ENCODE assay signal across 8 cellular contexts in the genomic region with DNA sequence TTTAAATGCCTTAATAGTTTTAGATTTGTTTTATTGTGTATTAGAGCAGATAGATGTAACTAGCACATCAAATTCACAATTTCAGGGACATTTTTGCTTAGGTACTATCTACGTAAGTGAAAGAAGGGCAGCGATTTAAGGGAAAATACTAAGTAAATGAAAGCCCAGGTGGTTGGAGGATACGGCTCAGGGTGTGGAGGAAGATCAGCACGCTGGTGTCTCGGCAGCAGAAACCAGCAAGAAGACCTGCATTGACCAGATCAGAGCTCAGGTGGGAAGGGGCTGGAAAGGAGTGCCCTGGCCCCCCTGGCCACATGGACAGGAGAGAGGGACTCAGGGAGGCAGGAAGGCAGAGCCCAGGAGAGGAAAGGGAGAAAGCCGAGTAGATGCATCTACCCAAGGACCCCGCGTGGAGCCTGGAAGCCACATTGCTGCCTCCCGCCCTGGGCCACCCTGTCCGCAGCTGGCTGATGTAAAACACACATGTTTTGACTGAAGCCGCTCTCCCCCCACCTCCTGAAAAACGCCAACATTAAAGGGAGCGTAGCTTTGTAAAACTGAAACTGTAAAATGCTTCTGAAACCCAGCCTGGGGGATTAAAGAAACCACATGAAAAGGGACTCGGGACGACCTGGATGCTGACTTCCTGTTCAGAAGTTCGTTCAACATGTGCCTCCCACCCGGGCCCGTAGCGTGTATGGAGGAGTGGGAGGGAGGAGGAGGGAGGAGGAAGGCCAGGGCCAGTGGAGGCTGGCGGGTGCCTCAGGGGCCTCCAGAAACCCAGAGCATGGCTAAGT.
DNase-seq lines count a peak whose midpoint lies in the region; ATAC-seq lines count a peak whose summit lies in the region.

No MANE protein-coding gene starts in this region.

- ATAC-seq in GM18502 (IDR thresholded peaks at IDR 0.05; ENCODE audit: poor library complexity, unreplicated experiment): peak; percentile 62
- ATAC-seq in HG03095 (IDR thresholded peaks at IDR 0.05; ENCODE audit: unreplicated experiment): peak; percentile 58
- ATAC-seq in GM21576 (IDR thresholded peaks at IDR 0.05; ENCODE audit: unreplicated experiment): no peak

- peak; percentile 75 for DNase-seq in activated T-cell treated with anti-CD3 and anti-CD28 coated beads, Interleukin-2, amount 50 U/mL, for 48 hours
- peak; percentile 63 to 76 for DNase-seq in stimulated activated CD4-positive, alpha-beta T cell treated with anti-CD3 and anti-CD28 coated beads, Interleukin-2, amount 100 ng/mL, for 24 hours
- no peak for DNase-seq in SK-N-DZ (ENCODE audit: low spot score)
- no peak for DNase-seq in AML-193 (lab: John Stamatoyannopoulos, UW)
- DNase-seq in inferior parietal cortex (ENCODE audit: extremely low spot score): no peak

Comparison
In these comparisons a context has a peak if more than half of its experiments do, and no peak if none do; other contexts are left out.
1. DNase-seq: peak in activated T-cell treated with anti-CD3 and anti-CD28 coated beads, Interleukin-2, amount 50 U/mL, for 48 hours (2 of 2) and stimulated activated CD4-positive, alpha-beta T cell treated with anti-CD3 and anti-CD28 coated beads, Interleukin-2, amount 100 ng/mL, for 24 hours (2 of 2); none in SK-N-DZ (single experiment), AML-193 (0 of 2) and inferior parietal cortex (single experiment).